Comparison of ENCODE assay signal across 16 cellular contexts in the genomic region with DNA sequence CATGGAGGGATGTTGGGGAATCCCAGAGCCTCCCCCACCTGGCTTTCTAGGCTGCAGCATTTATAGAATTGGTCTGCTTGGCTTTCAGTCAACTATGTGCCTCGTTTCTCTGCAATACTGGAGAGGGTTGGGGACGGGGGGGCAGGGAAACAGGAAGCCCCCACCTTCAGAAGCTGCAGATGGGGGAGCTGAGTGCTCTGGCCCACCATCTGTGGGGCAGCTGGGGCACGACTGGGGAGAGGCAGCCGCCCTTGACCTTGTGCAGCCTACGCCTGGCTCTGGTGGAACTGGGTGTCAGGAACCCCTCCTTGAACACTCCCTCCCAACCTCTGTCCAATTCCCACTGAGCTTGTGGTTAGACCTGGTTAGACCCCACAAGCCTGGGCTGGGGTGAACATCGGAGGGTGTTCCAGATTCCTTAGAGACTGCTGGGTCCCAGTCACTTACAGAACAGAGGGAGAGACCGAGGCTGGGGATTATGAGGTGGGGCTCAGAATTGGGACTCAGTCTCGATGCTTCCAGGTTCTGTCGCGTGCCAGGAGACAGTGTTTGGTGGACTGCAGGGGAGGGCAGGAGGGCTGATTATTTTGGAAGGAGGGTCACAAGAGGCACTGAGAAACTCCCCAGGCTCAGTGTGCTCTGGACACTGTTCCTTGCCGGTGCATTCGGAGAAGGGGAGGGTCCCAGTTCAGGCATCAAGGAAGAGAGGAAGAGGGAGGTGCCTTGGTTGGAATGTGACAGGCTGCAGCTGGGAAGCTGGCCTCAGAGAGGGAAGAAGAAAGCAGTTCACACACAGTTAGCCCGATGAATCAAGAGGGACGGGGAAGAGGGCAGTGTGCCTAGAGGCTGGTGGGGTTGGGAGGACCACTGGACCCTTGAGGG. TPM values are rescaled to one million over a fixed set of nuclear protein-coding genes. Genes with fewer than 3 reads are reported as not detected.
A peak's percentile ranks its signal among the peaks of the same experiment; 100 is the strongest.
DNase-seq lines count a peak whose midpoint lies in the region; TF ChIP-seq lines count a peak whose summit lies in the region.
"Had no signal": no experiment of that assay in that cellular context is flagged by ENCODE, and none has a peak within 500 bp of the region (broad histone marks: within the 10 kb centered on the region; RNA-seq: fewer than 3 reads in every experiment).

No MANE protein-coding gene starts in this region.

- no peaks in the 10 kb centered on the region for H3K9me3 Mint-ChIP-seq in activated naive CD4-positive, alpha-beta T cell treated with anti-CD3 and anti-CD28 coated beads for 36 hours

- 17% methylated on average over 14 of the region's 14 CpGs for WGBS in prostate gland

- peak overlapping the region; percentile 38; the same call in 1 of the 2 replicates for H3K9ac ChIP-seq in BLaER1

- H3K9me3 ChIP-seq in BLaER1 (no peaks in the 10 kb centered on the region), prostate gland (no peaks in the 10 kb centered on the region)
- H3K9me3 ChIP-seq: psoas muscle, suprapubic skin had no signal

- TF ChIP-seq CTCF in coronary artery (IDR thresholded peaks at IDR 0.05) (no peak), prostate gland (IDR thresholded peaks at IDR 0.05) (no peak)

- H3K27me3 ChIP-seq in BLaER1 (no peaks in the 10 kb centered on the region), prostate gland (replicated peaks; ENCODE audit: insufficient read depth) (no peaks in the 10 kb centered on the region)
- H3K27me3 ChIP-seq: suprapubic skin had no signal

- CTCF ChIA-PET in activated naive CD4-positive, alpha-beta T cell treated with anti-CD3 and anti-CD28 coated beads for 36 hours (lab: Charles Lee): no interaction called here

- no peaks in the 10 kb centered on the region for H3K27me3 Mint-ChIP-seq in activated naive CD4-positive, alpha-beta T cell treated with anti-CD3 and anti-CD28 coated beads for 36 hours (ENCODE audit: low read depth)

- peaks cover 58% of the 10 kb centered on the region for H3K4me1 ChIP-seq in BLaER1
- no peaks in the 10 kb centered on the region for H3K4me1 ChIP-seq in prostate gland (replicated peaks)

- H3K27ac ChIP-seq in BLaER1 (peak overlapping the region; percentile 83), coronary artery (peak overlapping the region; percentile 60 to 87), prostate gland (peak overlapping the region; percentile 46 to 49)
- H3K27ac ChIP-seq: HL-60, psoas muscle, suprapubic skin had no signal

- TF ChIP-seq POLR2A in prostate gland (IDR thresholded peaks at IDR 0.05): no peak

- H3K4me3 ChIP-seq in BLaER1 (0 out of 2 replicates have a peak overlapping the region, but pooled peaks have one; percentile 26), coronary artery (no peak overlapping the region), prostate gland (no peak overlapping the region)
- H3K4me3 ChIP-seq: psoas muscle, suprapubic skin had no signal

- H3K4me2 ChIP-seq in BLaER1: peak overlapping the region; percentile 93

- no peak overlapping the region for H3K4me3 Mint-ChIP-seq in activated naive CD4-positive, alpha-beta T cell treated with anti-CD3 and anti-CD28 coated beads for 36 hours

- intact Hi-C loops in prostate gland (cut with DNase I): no loop called here
- intact Hi-C loops in activated naive CD4-positive, alpha-beta T cell treated with anti-CD3 and anti-CD28 coated beads for 36 hours (cut with micrococcal nuclease): no loop called here

- no peaks in the 10 kb centered on the region for H3K4me1 Mint-ChIP-seq in activated naive CD4-positive, alpha-beta T cell treated with anti-CD3 and anti-CD28 coated beads for 36 hours (ENCODE audit: low read depth)

- no peaks in the 10 kb centered on the region for H3K36me3 Mint-ChIP-seq in activated naive CD4-positive, alpha-beta T cell treated with anti-CD3 and anti-CD28 coated beads for 36 hours (ENCODE audit: low read depth)

- no peak for DNase-seq in coronary artery (ENCODE audit: low spot score)
- DNase-seq in iris pigment epithelial cell (ENCODE audit: low read depth): peak; percentile 35
- no peak for DNase-seq in prostate gland (ENCODE audit: low spot score)
- no peak for DNase-seq in activated effector memory CD4-positive, alpha-beta T cell treated with anti-CD3 and anti-CD28 coated beads, Interleukin-2, amount 50 U/mL, for 16 hours
- no peak for DNase-seq in activated naive CD4-positive, alpha-beta T cell treated with anti-CD3 and anti-CD28 coated beads for 36 hours
- no peak for DNase-seq in COLO829 (ENCODE audit: low spot score)
- DNase-seq in AG08396 (ENCODE audit: low spot score): no peak
- DNase-seq: activated CD4-positive, CD25-positive, alpha-beta regulatory T cell; caudate nucleus; left colon; MM.1S; NCI-H526 treated with DMSO at 0.1 percent for 48 hours; psoas muscle had no signal

- H3K27ac Mint-ChIP-seq in activated naive CD4-positive, alpha-beta T cell treated with anti-CD3 and anti-CD28 coated beads for 36 hours: no peak overlapping the region

- H3K36me3 ChIP-seq in BLaER1 (peaks cover 47% of the 10 kb centered on the region), prostate gland (no peaks in the 10 kb centered on the region)
- H3K36me3 ChIP-seq: suprapubic skin had no signal

- H4K20me1 ChIP-seq in BLaER1: peaks cover 18% of the 10 kb centered on the region; the same call in 1 of the 2 replicates

RNA-seq across cellular contexts. Expression of gene COL27A1, which starts 25.6 kb away (rescaled TPM):
- total RNA-seq in prostate gland: 10 to 100 TPM in 1 of 2 donors, 1 to 10 TPM in 1; 8.7 to 54.8 TPM
- total RNA-seq in activated naive CD4-positive, alpha-beta T cell treated with anti-CD3 and anti-CD28 coated beads for 36 hours: 10 to 100 TPM in 1 of 2 experiments, 1 to 10 TPM in 1; 7.0 to 10.6 TPM
